Comparison of ENCODE assay signal across 25 cellular contexts in genomic region chr6:48134246-48134645, GRCh38. TPM values are rescaled to one million over a fixed set of nuclear protein-coding genes. Genes with fewer than 3 reads are reported as not detected.
DNase-seq lines count a peak whose midpoint lies in the region; FAIRE-seq and TF ChIP-seq lines count a peak whose summit lies in the region.
"Had no signal": no experiment of that assay in that cellular context is flagged by ENCODE, and none has a peak within 500 bp of the region (broad histone marks: within the 10 kb centered on the region; RNA-seq: fewer than 3 reads in every experiment).

No MANE protein-coding gene starts in this region.

- FAIRE-seq in H54 (lab: Jason Lieb, UNC) = peak; percentile 85
- peak; percentile 9 for FAIRE-seq in keratinocyte (lab: Jason Lieb, UNC)
- FAIRE-seq: G401.6, GM12892, RCC 7860 had no signal

- H3K4me1 ChIP-seq in keratinocyte (ENCODE audit: control insufficient read depth, extremely low read depth, insufficient read depth, low read length) = peaks cover 8% of the 10 kb centered on the region
- peaks cover 10% of the 10 kb centered on the region for H3K4me1 ChIP-seq in smooth muscle cell (ENCODE audit: low read depth)
- no peaks in the 10 kb centered on the region for H3K4me1 ChIP-seq in Peyer's patch
- H3K4me1 ChIP-seq: BLaER1, HAP-1, SJSA1 had no signal

- no peak overlapping the region for H3K4me2 ChIP-seq in keratinocyte (ENCODE audit: control insufficient read depth, extremely low read depth, insufficient read depth, low read depth, low read length)
- H3K4me2 ChIP-seq in smooth muscle cell = peak overlapping the region; percentile 27
- H3K4me2 ChIP-seq: BLaER1 had no signal

- H3K79me2 ChIP-seq in keratinocyte (ENCODE audit: control insufficient read depth, insufficient read depth, low read length) (no peaks in the 10 kb centered on the region), smooth muscle cell (ENCODE audit: low read depth) (no peaks in the 10 kb centered on the region)

- 30% methylated on average over 2 of the region's 2 CpGs for WGBS in smooth muscle cell (ENCODE audit: low lambda C conversion rate)

- H3K27me3 ChIP-seq in keratinocyte (ENCODE audit: control insufficient read depth, extremely low read depth, insufficient read depth, low read length) (no peaks in the 10 kb centered on the region), smooth muscle cell (ENCODE audit: low read depth) (no peaks in the 10 kb centered on the region), Peyer's patch (no peaks in the 10 kb centered on the region)
- H3K27me3 ChIP-seq: BLaER1, SJSA1 had no signal

- no peaks in the 10 kb centered on the region for H3K9me1 ChIP-seq in keratinocyte (ENCODE audit: control insufficient read depth, extremely low read depth, insufficient read depth, low read length)

- H3K4me3 ChIP-seq in keratinocyte (ENCODE audit: control insufficient read depth in 2 of 3, extremely low read depth in 1 of 3, insufficient read depth in 2 of 3, low read depth in 1 of 3, low read length in 3 of 3) (no peak overlapping the region), smooth muscle cell (no peak overlapping the region), Peyer's patch (no peak overlapping the region)
- H3K4me3 ChIP-seq: BLaER1, GM23248, HAP-1, SJSA1 had no signal

- peak overlapping the region; percentile 27 for H2AFZ ChIP-seq in keratinocyte (ENCODE audit: control insufficient read depth, low read length)
- no peak overlapping the region for H2AFZ ChIP-seq in smooth muscle cell (ENCODE audit: low read depth)
- H2AFZ ChIP-seq: GM23248 had no signal

- H3K9ac ChIP-seq in keratinocyte (ENCODE audit: control insufficient read depth, extremely low read depth, insufficient read depth, low read length) (no peak overlapping the region), smooth muscle cell (ENCODE audit: low read depth) (no peak overlapping the region)
- H3K9ac ChIP-seq: BLaER1, GM23248 had no signal

- DNase-seq in H54 (ENCODE audit: insufficient read length, low spot score) (no peak), RPMI7951 (ENCODE audit: low read depth) (peak; percentile 9), keratinocyte (ENCODE audit: low read depth, low spot score) (no peak), smooth muscle cell (lab: John Stamatoyannopoulos, UW; ENCODE audit: unreplicated experiment) (no peak), COLO829 (ENCODE audit: low spot score) (no peak), Peyer's patch (no peak)
- DNase-seq in effector CD8-positive, alpha-beta T cell (lab: John Stamatoyannopoulos, UW) = no peak
- DNase-seq: ACHN; CD8-positive, alpha-beta T cell; GM23248; KBM-7; NCI-H1105; NCI-H2081; NCI-H2171 treated with DMSO at 0.1 percent for 48 hours; NCI-H524 treated with DMSO at 0.1 percent for 48 hours; NCI-H82; SW 1271 had no signal

- TF ChIP-seq CTCF in keratinocyte (optimal IDR thresholded peaks at IDR 0.05 in 1 of 3, IDR thresholded peaks at IDR 0.05 in 1 of 3, conservative IDR thresholded peaks at IDR 0.05 in 1 of 3; ENCODE audit: extremely low read depth in 1 of 3, insufficient read depth in 2 of 3, low read length in 3 of 3) (no peak), smooth muscle cell (IDR thresholded peaks at IDR 0.05; ENCODE audit: borderline replicate concordance, insufficient read depth, poor library complexity, severe bottlenecking) (no peak), Peyer's patch (IDR thresholded peaks at IDR 0.05) (no peak)

- H3K27ac ChIP-seq in keratinocyte (ENCODE audit: control insufficient read depth, insufficient read depth, low read length) (no peak overlapping the region), smooth muscle cell (ENCODE audit: low read depth) (no peak overlapping the region), Peyer's patch (no peak overlapping the region)
- H3K27ac ChIP-seq: BLaER1, GM23248, HL-60, SJSA1 had no signal

- peaks cover 4% of the 10 kb centered on the region for H3F3A ChIP-seq in smooth muscle cell (ENCODE audit: low read depth)

- no peak for TF ChIP-seq POLR2A in H54 (IDR thresholded peaks at IDR 0.05; ENCODE audit: low read depth, low read length)
- TF ChIP-seq POLR2A in Peyer's patch (IDR thresholded peaks at IDR 0.05) = no peak

- H4K20me1 ChIP-seq in keratinocyte (ENCODE audit: control insufficient read depth, extremely low read depth, insufficient read depth, low read length) (no peaks in the 10 kb centered on the region), smooth muscle cell (ENCODE audit: low read depth) (no peaks in the 10 kb centered on the region)
- H4K20me1 ChIP-seq: BLaER1 had no signal

- H3K9me3 ChIP-seq in keratinocyte (ENCODE audit: control insufficient read depth, low read depth, low read length) = no peaks in the 10 kb centered on the region
- H3K9me3 ChIP-seq in smooth muscle cell (replicated peaks; ENCODE audit: low read depth) = no peaks in the 10 kb centered on the region
- no peaks in the 10 kb centered on the region for H3K9me3 ChIP-seq in Peyer's patch
- H3K9me3 ChIP-seq: BLaER1, HAP-1, SJSA1 had no signal

- dilution Hi-C loops in keratinocyte (cut with MboI; ENCODE audit: extremely low pct_ligation_motif_present, low sequenced_read_pairs) = no loop called here

- no peaks in the 10 kb centered on the region for H3K36me3 ChIP-seq in keratinocyte (ENCODE audit: control insufficient read depth in 2 of 2, extremely low read depth in 1 of 2, insufficient read depth in 2 of 2, low read length in 2 of 2)
- H3K36me3 ChIP-seq in smooth muscle cell (ENCODE audit: low read depth) = no peaks in the 10 kb centered on the region
- no peaks in the 10 kb centered on the region for H3K36me3 ChIP-seq in Peyer's patch
- H3K36me3 ChIP-seq: BLaER1, HAP-1, SJSA1 had no signal

RNA-seq across cellular contexts. Expression of gene PTCHD4, which starts 23.2 kb away (rescaled TPM):
- total RNA-seq in RPMI7951 (2014; rRNA removed; shearing (Covaris generic)) = not detected in 2 replicates
- polyA plus RNA-seq in keratinocyte (0.39 to 0.93 TPM (median 0.41 TPM) in 3 replicates), smooth muscle cell (5.7 TPM in 2 replicates)
- polyA plus RNA-seq in keratinocyte (2011; ENCODE audit: low read depth) = 0.67 TPM
- 0.43 and 0.69 TPM in 2 replicates for polyA plus RNA-seq in keratinocyte (2011; cell fraction: cytosol; rRNA removed)
- polyA plus RNA-seq in keratinocyte (2011; cell fraction: nucleus; rRNA removed) = 0.65 and 0.88 TPM in 2 replicates
- 0.31 and 0.89 TPM in 2 replicates for polyA plus RNA-seq in keratinocyte (2012; ENCODE audit: low replicate concordance)
- 0.80 to 1.1 TPM (median 0.98 TPM) in 3 replicates for polyA minus RNA-seq in keratinocyte
- not detected for polyA minus RNA-seq in keratinocyte (2011; cell fraction: cytosol; rRNA and poly(A)+ RNA removed)
- 1.1 and 2.4 TPM in 2 replicates for polyA minus RNA-seq in keratinocyte (2011; cell fraction: nucleus; rRNA and poly(A)+ RNA removed)
- total RNA-seq in smooth muscle cell (11.6 and 13.6 TPM in 2 replicates), Peyer's patch (not detected)
- total RNA-seq: CD8-positive, alpha-beta T cell; Daoy had no signal

Comparison
In these comparisons a context has a peak if more than half of its experiments do, and no peak if none do; other contexts are left out.
1. RNA of gene PTCHD4, which starts 23.2 kb away (total RNA-seq): 11.6 to 13.6 TPM in smooth muscle cell; not detected in RPMI7951 and not detected in Peyer's patch; every median in the first group is over 10 times any median in the second.